24 cellular contexts compared by ENCODE assay signal in the genomic region with DNA sequence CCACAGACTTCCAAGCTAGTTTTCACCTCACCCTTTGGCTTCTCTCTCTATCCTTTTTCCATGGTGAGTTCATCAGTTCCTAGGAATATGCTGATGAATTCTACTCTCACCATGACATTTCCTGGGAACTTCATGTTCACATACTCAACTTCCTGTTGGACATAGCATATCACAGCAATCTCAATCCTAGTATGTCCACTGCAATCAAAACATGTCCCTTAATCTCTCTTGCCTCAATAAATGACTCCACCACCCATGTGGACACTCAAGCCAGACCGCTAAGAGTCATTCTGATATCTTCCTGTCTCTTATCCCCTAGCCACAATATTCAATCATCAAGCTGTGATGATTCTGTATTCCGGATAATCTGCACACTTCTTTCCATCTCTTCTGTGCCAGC.
DNase-seq lines count a peak whose midpoint lies in the region; ATAC-seq, FAIRE-seq and TF ChIP-seq lines count a peak whose summit lies in the region.
"Had no signal": no experiment of that assay in that cellular context is flagged by ENCODE, and none has a peak within 500 bp of the region (broad histone marks: within the 10 kb centered on the region; RNA-seq: fewer than 3 reads in every experiment).

No MANE protein-coding gene starts in this region.

- no peaks in the 10 kb centered on the region for H3K27me3 ChIP-seq in DND-41 (ENCODE audit: insufficient read depth, low read length, poor library complexity)
- H3K27me3 ChIP-seq in H1 (replicated peaks in 1 of 4; ENCODE audit: control insufficient read depth in 3 of 4, extremely low read depth in 1 of 4, insufficient read depth in 3 of 4, low read length in 3 of 4) = no peaks in the 10 kb centered on the region
- H3K27me3 ChIP-seq in MM.1S (replicated peaks; ENCODE audit: insufficient read depth, low read length) = no peaks in the 10 kb centered on the region
- H3K27me3 ChIP-seq: BLaER1 had no signal

- H3K56ac ChIP-seq in H1 (replicated peaks; ENCODE audit: insufficient read length, low read depth, low read length) = no peak overlapping the region

- H3K36me3 ChIP-seq in DND-41 (ENCODE audit: insufficient read depth, low read length) (no peaks in the 10 kb centered on the region), OCI-LY7 (ENCODE audit: insufficient read depth, low read length) (no peaks in the 10 kb centered on the region), H1 (ENCODE audit: control insufficient read depth in 2 of 4, insufficient read depth in 4 of 4, low read length in 3 of 4) (no peaks in the 10 kb centered on the region), MM.1S (replicated peaks; ENCODE audit: insufficient read depth, low read length) (no peaks in the 10 kb centered on the region)
- H3K36me3 ChIP-seq: BLaER1, HAP-1 had no signal

- ATAC-seq in DND-41 (ENCODE audit: insufficient read depth, low read depth) (no peak), esophagus mucosa (no peak)
- ATAC-seq: CD8-positive, alpha-beta T cell had no signal

- no peaks in the 10 kb centered on the region for H3K9me3 Mint-ChIP-seq in activated naive CD8-positive, alpha-beta T cell treated with anti-CD3 and anti-CD28 coated beads for 36 hours
- H3K9me3 Mint-ChIP-seq: CD8-positive, alpha-beta T cell; HFFc6 had no signal

- H2BK15ac ChIP-seq in H1 (ENCODE audit: low read length) = peak overlapping the region; percentile 3; the same call in 1 of the 2 replicates

- no peaks in the 10 kb centered on the region for H3K36me3 Mint-ChIP-seq in activated naive CD8-positive, alpha-beta T cell treated with anti-CD3 and anti-CD28 coated beads for 36 hours
- H3K36me3 Mint-ChIP-seq: CD4-positive, CD25-positive, alpha-beta regulatory T cell; CD8-positive, alpha-beta T cell had no signal

- no peaks in the 10 kb centered on the region for H3K79me1 ChIP-seq in H1 (ENCODE audit: low read depth, low read length)

- H3K23ac ChIP-seq in H1 (ENCODE audit: insufficient read length) = no peak overlapping the region

- no peak for TF ChIP-seq EP300 in H1 (IDR thresholded peaks at IDR 0.05; ENCODE audit: borderline replicate concordance in 1 of 2, low read depth in 2 of 2, low read length in 2 of 2)

- POLR2A ChIA-PET in OCI-LY7 (lab: Charles Lee) = interaction anchor here (0.9 to 1.3 kb wide), 3 partner anchors 12 to 161 kb away, joined by 3 read pairs; no protein-coding TSS in a partner anchor
- POLR2A ChIA-PET in H1 (lab: Charles Lee; ENCODE audit: partially characterized antibody) = interaction anchor here (0.6 kb wide), 1 partner anchor 10 kb away, joined by 3 read pairs; no protein-coding TSS in a partner anchor

- no peak overlapping the region for H4K8ac ChIP-seq in H1 (ENCODE audit: extremely low read depth, insufficient read depth, low read length)

- H2BK120ac ChIP-seq in H1 (replicated peaks; ENCODE audit: low read depth, low read length) = no peak overlapping the region

- BruUV-seq in OCI-LY7 (replicated peaks; lab: Mats Ljungman, UMichigan) = no TSS peak

- H3F3A ChIP-seq in MM.1S (ENCODE audit: insufficient read depth, low read length) = no peaks in the 10 kb centered on the region

- no peak overlapping the region for H3K9ac ChIP-seq in DND-41 (ENCODE audit: low read depth, low read length)
- H3K9ac ChIP-seq in H1 (replicated peaks in 1 of 4; ENCODE audit: extremely low read depth in 1 of 4, low read depth in 3 of 4, low read length in 3 of 4) = no peak overlapping the region
- no peak overlapping the region for H3K9ac ChIP-seq in MM.1S (ENCODE audit: low read length)
- H3K9ac ChIP-seq: BLaER1, GM23248 had no signal

- DNase-seq in DND-41 = no peak
- no peak for DNase-seq in OCI-LY7 (ENCODE audit: low spot score)
- no peak for DNase-seq in H1 (ENCODE audit: low read depth in 1 of 2, low spot score in 2 of 2)
- peak; percentile 43 for DNase-seq in fibroblast of pulmonary artery (ENCODE audit: low read depth)
- no peak for DNase-seq in NCI-H2171 treated with DMSO at 0.1 percent for 48 hours (lab: John Stamatoyannopoulos, UW)
- DNase-seq in MM.1S = no peak
- no peak for DNase-seq in activated naive CD8-positive, alpha-beta T cell treated with anti-CD3 and anti-CD28 coated beads for 36 hours
- DNase-seq: Caco-2; CD4-positive, CD25-positive, alpha-beta regulatory T cell; CD8-positive, alpha-beta T cell; DMS153; EL; GF-D8; GM23248; HFFc6 had no signal

- H4K20me1 ChIP-seq in DND-41 (ENCODE audit: insufficient read depth, low read length) = no peaks in the 10 kb centered on the region
- no peaks in the 10 kb centered on the region for H4K20me1 ChIP-seq in OCI-LY7 (ENCODE audit: insufficient read depth, low read length)
- H4K20me1 ChIP-seq in H1 (replicated peaks in 1 of 2; ENCODE audit: control insufficient read depth in 1 of 2, insufficient read depth in 2 of 2, low read length in 2 of 2) = no peaks in the 10 kb centered on the region
- no peaks in the 10 kb centered on the region for H4K20me1 ChIP-seq in MM.1S (ENCODE audit: insufficient read depth, low read length)
- H4K20me1 ChIP-seq: BLaER1 had no signal

- H3K4ac ChIP-seq in H1 (replicated peaks; ENCODE audit: insufficient read length, low read depth, low read length) = no peak overlapping the region

- peak overlapping the region; percentile 32; the same call in 1 of the 2 replicates for H2BK12ac ChIP-seq in H1 (ENCODE audit: low read depth, low read length)

- 95% methylated on average over 2 of the region's 2 CpGs; no CpG with 5 or more reads in 1 of the 2 experiments for WGBS in H1 (ENCODE audit: extremely low coverage in 1 of 2, insufficient coverage in 1 of 2, insufficient read length in 1 of 2, insufficient replicate concordance in 2 of 2, low coverage in 1 of 2, low lambda C conversion rate in 2 of 2, missing lambda C conversion rate in 1 of 2), 2 experiments

- H3K18ac ChIP-seq in H1 (ENCODE audit: extremely low read depth, low read length) = no peak overlapping the region

- no peak overlapping the region for H4K91ac ChIP-seq in H1 (replicated peaks; ENCODE audit: insufficient read length, low read length)

- TF ChIP-seq CTCF in DND-41 (IDR thresholded peaks at IDR 0.05; ENCODE audit: borderline replicate concordance, extremely low read depth, low read length, poor library complexity, severe bottlenecking) (no peak), OCI-LY7 (conservative IDR thresholded peaks at IDR 0.05; ENCODE audit: low read length) (no peak), H1 (IDR thresholded peaks at IDR 0.05; ENCODE audit: control extremely low read depth in 1 of 3, insufficient read depth in 1 of 3, low read depth in 1 of 3, low read length in 3 of 3) (no peak), fibroblast of pulmonary artery (IDR thresholded peaks at IDR 0.05; ENCODE audit: low read length, missing control alignments) (no peak), MM.1S (IDR thresholded peaks at IDR 0.05; ENCODE audit: low read length) (no peak)

- intact Hi-C loops in OCI-LY7 (cut with micrococcal nuclease; ENCODE audit: unreplicated experiment) = no loop called here

- TF ChIP-seq RAD21 in H1 (IDR thresholded peaks at IDR 0.05 in 1 of 2, conservative IDR thresholded peaks at IDR 0.05 in 1 of 2; ENCODE audit: low read depth in 2 of 2, low read length in 2 of 2) = no peak

- H3K4me3 Mint-ChIP-seq in activated naive CD8-positive, alpha-beta T cell treated with anti-CD3 and anti-CD28 coated beads for 36 hours = no peak overlapping the region
- H3K4me3 Mint-ChIP-seq: B cell; CD8-positive, alpha-beta T cell; HFFc6 had no signal

- no peaks in the 10 kb centered on the region for H3K27me3 Mint-ChIP-seq in activated naive CD8-positive, alpha-beta T cell treated with anti-CD3 and anti-CD28 coated beads for 36 hours
- H3K27me3 Mint-ChIP-seq: B cell; CD4-positive, CD25-positive, alpha-beta regulatory T cell had no signal

- H3K23me2 ChIP-seq in H1 (ENCODE audit: low read depth, low read length) = no peaks in the 10 kb centered on the region

- H3K4me1 ChIP-seq in DND-41 (ENCODE audit: insufficient read depth, low read length) = peaks cover 1% of the 10 kb centered on the region
- H3K4me1 ChIP-seq in OCI-LY7 (ENCODE audit: insufficient read depth, low read length, poor library complexity, severe bottlenecking) = peaks cover 9% of the 10 kb centered on the region
- peaks cover 0 to 12% (median 1%) of the 10 kb centered on the region in 4 experiments; a peak in 3 of 7 replicates for H3K4me1 ChIP-seq in H1 (replicated peaks in 1 of 4; ENCODE audit: control insufficient read depth in 3 of 4, insufficient read depth in 4 of 4, low read length in 3 of 4)
- H3K4me1 ChIP-seq in MM.1S (ENCODE audit: low read length) = no peaks in the 10 kb centered on the region
- H3K4me1 ChIP-seq: Caco-2 had no signal

- H3K27ac ChIP-seq in DND-41 (ENCODE audit: low read length) (no peak overlapping the region), OCI-LY7 (ENCODE audit: low read depth, low read length, poor library complexity, severe bottlenecking) (no peak overlapping the region), H1 (ENCODE audit: low read depth, low read length) (no peak overlapping the region), MM.1S (ENCODE audit: low read length) (no peak overlapping the region)
- H3K27ac ChIP-seq: 22Rv1, BLaER1, C4-2B, GM23248 had no signal

- peak overlapping the region; percentile 12; the same call in 1 of the 2 replicates for H2BK5ac ChIP-seq in H1 (ENCODE audit: low read depth, low read length)

- no peaks in the 10 kb centered on the region for H3K9me2 ChIP-seq in OCI-LY7 (ENCODE audit: insufficient read depth, low read length)
- H3K9me2 ChIP-seq in MM.1S (replicated peaks; ENCODE audit: insufficient read depth, low read length) = no peaks in the 10 kb centered on the region

- H3K27ac Mint-ChIP-seq in activated naive CD8-positive, alpha-beta T cell treated with anti-CD3 and anti-CD28 coated beads for 36 hours = no peak overlapping the region
- H3K27ac Mint-ChIP-seq: B cell; CD4-positive, CD25-positive, alpha-beta regulatory T cell; CD8-positive, alpha-beta T cell; HFFc6 had no signal

- CTCF ChIA-PET in OCI-LY7 (lab: Charles Lee; ENCODE audit: unreplicated experiment) = no interaction called here
- CTCF ChIA-PET in H1 (lab: Charles Lee; ENCODE audit: partially characterized antibody) = no interaction called here

- H3K9me3 ChIP-seq in DND-41 (ENCODE audit: insufficient read depth, low read length, severe bottlenecking) (no peaks in the 10 kb centered on the region), OCI-LY7 (ENCODE audit: low read length) (no peaks in the 10 kb centered on the region), H1 (ENCODE audit: insufficient read depth in 2 of 2, low read depth in 1 of 2, low read length in 1 of 2) (no peaks in the 10 kb centered on the region), MM.1S (replicated peaks; ENCODE audit: insufficient read depth, low read length) (no peaks in the 10 kb centered on the region)
- H3K9me3 ChIP-seq: BLaER1, Caco-2, HAP-1 had no signal

- H3K79me2 ChIP-seq in DND-41 (ENCODE audit: insufficient read depth, low read length) = no peaks in the 10 kb centered on the region
- H3K79me2 ChIP-seq in OCI-LY7 (ENCODE audit: insufficient read depth, low read depth, low read length) = no peaks in the 10 kb centered on the region
- no peaks in the 10 kb centered on the region for H3K79me2 ChIP-seq in H1 (ENCODE audit: control insufficient read depth in 1 of 2, insufficient read depth in 2 of 2, low read length in 2 of 2)
- H3K79me2 ChIP-seq in MM.1S (ENCODE audit: low read length) = no peaks in the 10 kb centered on the region

- no peak overlapping the region for H3K4me2 ChIP-seq in DND-41 (ENCODE audit: insufficient read depth, low read length)
- H3K4me2 ChIP-seq in OCI-LY7 (ENCODE audit: low read length) = no peak overlapping the region
- H3K4me2 ChIP-seq in H1 (ENCODE audit: insufficient read depth in 1 of 2, low read depth in 2 of 2, low read length in 2 of 2) = no peak overlapping the region
- no peak overlapping the region for H3K4me2 ChIP-seq in MM.1S (ENCODE audit: low read depth, low read length)
- H3K4me2 ChIP-seq: BLaER1 had no signal

- no peak overlapping the region for H4K5ac ChIP-seq in H1 (ENCODE audit: insufficient read length, low read depth, low read length)

- H3K14ac ChIP-seq in H1 (ENCODE audit: insufficient read length) = no peak overlapping the region

- H3K4me3 ChIP-seq in DND-41 (ENCODE audit: low read depth in 1 of 2, low read length in 2 of 2) = no peak overlapping the region
- no peak overlapping the region for H3K4me3 ChIP-seq in OCI-LY7 (ENCODE audit: low read depth, low read length, poor library complexity, severe bottlenecking)
- no peak overlapping the region for H3K4me3 ChIP-seq in H1 (ENCODE audit: extremely low read depth in 1 of 4, insufficient read depth in 2 of 4, low read depth in 3 of 4, low read length in 4 of 4)
- H3K4me3 ChIP-seq in fibroblast of pulmonary artery (replicated peaks; ENCODE audit: low read depth, low read length) = no peak overlapping the region
- no peak overlapping the region for H3K4me3 ChIP-seq in MM.1S (ENCODE audit: low read length)
- H3K4me3 ChIP-seq: BLaER1, GM23248, HAP-1 had no signal

- no peak overlapping the region; the same call in 1 of the 2 replicates for H2AK5ac ChIP-seq in H1 (ENCODE audit: low read depth, low read length)

- H3K4me1 Mint-ChIP-seq in activated naive CD8-positive, alpha-beta T cell treated with anti-CD3 and anti-CD28 coated beads for 36 hours = no peaks in the 10 kb centered on the region
- H3K4me1 Mint-ChIP-seq: B cell; CD4-positive, CD25-positive, alpha-beta regulatory T cell had no signal

- FAIRE-seq in H1 (lab: Jason Lieb, UNC) = no peak
- FAIRE-seq: A204.1, GM12891, GM18507 had no signal

- no peak overlapping the region for H2BK20ac ChIP-seq in H1 (ENCODE audit: low read length)

- no peak for TF ChIP-seq POLR2A in H1 (IDR thresholded peaks at IDR 0.05; ENCODE audit: control extremely low read depth in 1 of 2, low read depth in 2 of 2, low read length in 2 of 2)

- H2AFZ ChIP-seq in DND-41 (ENCODE audit: low read depth, low read length) (peak overlapping the region; percentile 49; the same call in 1 of the 2 replicates), OCI-LY7 (ENCODE audit: low read length) (0 out of 2 replicates have a peak overlapping the region, but pooled peaks have one; percentile 23), H1 (ENCODE audit: low read length) (no peak overlapping the region), MM.1S (ENCODE audit: low read length) (no peak overlapping the region)
- H2AFZ ChIP-seq: GM23248 had no signal

Comparison
In these comparisons a context has a peak if more than half of its experiments do, and no peak if none do; other contexts are left out.
1. H2AFZ ChIP-seq: peak in DND-41 (single experiment) and OCI-LY7 (single experiment); none in H1 (single experiment) and MM.1S (single experiment).